In the genomic region with DNA sequence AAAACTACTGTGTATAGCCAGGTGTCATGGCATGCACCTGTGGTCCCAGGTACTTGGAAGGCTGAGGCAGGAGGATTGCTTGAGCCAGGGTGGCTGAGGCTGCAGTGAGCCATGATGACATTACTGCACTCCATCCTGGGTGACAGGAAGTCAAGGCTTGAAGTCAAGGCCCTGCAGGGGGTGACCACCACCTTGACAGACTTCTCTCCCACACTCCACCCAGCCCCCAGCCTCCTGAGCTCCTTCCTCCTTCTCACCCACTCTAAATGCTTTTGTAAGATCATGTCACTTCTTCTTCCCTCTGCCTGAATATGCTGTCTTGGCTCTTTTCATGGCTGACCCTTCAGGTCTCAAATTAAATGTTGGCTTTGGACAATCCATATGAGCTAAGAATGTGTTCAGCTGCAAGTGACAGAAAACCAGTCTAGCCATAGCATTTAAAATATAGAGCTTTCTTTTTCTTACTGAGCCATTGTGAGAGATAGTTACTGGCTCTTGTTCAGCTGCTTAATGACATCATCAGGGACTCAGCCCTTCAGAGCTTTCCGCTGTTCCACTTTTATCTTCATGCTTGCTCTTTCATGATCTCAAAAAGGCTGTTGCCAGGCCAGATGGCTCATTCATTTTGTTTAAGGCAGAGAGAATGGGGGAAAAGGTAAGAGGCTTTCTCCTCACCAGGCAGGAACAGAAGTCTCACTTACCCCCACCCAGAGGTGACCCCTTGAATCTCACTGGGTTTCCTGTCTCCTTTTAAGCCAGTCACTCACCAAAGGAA, we compare ENCODE assay signal across 1 cellular context.
TF ChIP-seq lines count a peak whose summit lies in the region.

No MANE protein-coding gene starts in this region.

TF ChIP-seq in HEK293, 187 proteins besides CTCF, POLR2A, EP300 and RAD21 (continued from another document):
- TF ChIP-seq ZBTB10 (tag by site-specific recombination; IDR thresholded peaks at IDR 0.05) (no peak), GLIS1 (tag by site-specific recombination; IDR thresholded peaks at IDR 0.05) (peak; percentile 52)
